In genomic region chrX:133911816-133912495, GRCh38 we compare ENCODE assay signal across 17 cellular contexts.
DNase-seq lines count a peak whose midpoint lies in the region; ATAC-seq and TF ChIP-seq lines count a peak whose summit lies in the region.
"Had no signal": no experiment of that assay in that cellular context is flagged by ENCODE, and none has a peak within 500 bp of the region (broad histone marks: within the 10 kb centered on the region; RNA-seq: fewer than 3 reads in every experiment).

No MANE protein-coding gene starts in this region.

- H3K4me3 Mint-ChIP-seq in CD8-positive, alpha-beta T cell, result no peak overlapping the region

- no peaks in the 10 kb centered on the region for H3K4me1 ChIP-seq in mesenchymal stem cell (ENCODE audit: control insufficient read depth, insufficient read depth, low read depth, low read length)
- H3K4me1 ChIP-seq in CD8-positive, alpha-beta T cell (ENCODE audit: insufficient read depth, low read length), result no peaks in the 10 kb centered on the region

- peak overlapping the region; percentile 38 for H3K27ac ChIP-seq in mesenchymal stem cell (ENCODE audit: low read length, poor library complexity, severe bottlenecking)
- H3K27ac ChIP-seq in CD8-positive, alpha-beta T cell (ENCODE audit: low read depth, low read length), result no peak overlapping the region
- no peak overlapping the region for H3K27ac ChIP-seq in substantia nigra (ENCODE audit: low read depth, low read length, poor library complexity, severe bottlenecking)
- H3K27ac ChIP-seq: KMS-11 had no signal

- CTCF ChIA-PET in CD8-positive, alpha-beta T cell (lab: Charles Lee), result no interaction called here

- WGBS in mesenchymal stem cell, result 70% methylated on average over 4 of the region's 4 CpGs

- no peak overlapping the region for H2BK12ac ChIP-seq in mesenchymal stem cell (ENCODE audit: low read length in 2 of 2)

- no peak for TF ChIP-seq CTCF in CD8-positive, alpha-beta T cell (IDR thresholded peaks at IDR 0.05)

- H3K4me1 Mint-ChIP-seq in CD8-positive, alpha-beta T cell (ENCODE audit: low read depth), result no peaks in the 10 kb centered on the region

- POLR2A ChIA-PET in CD8-positive, alpha-beta T cell (lab: Charles Lee), result interaction anchor here (0.6 kb wide), 1 partner anchor 24 kb away, joined by 4 read pairs; no protein-coding TSS in a partner anchor

- no peak overlapping the region for H4K91ac ChIP-seq in mesenchymal stem cell (ENCODE audit: low read length)

- no peak overlapping the region for H3K27ac Mint-ChIP-seq in CD8-positive, alpha-beta T cell

- no peak overlapping the region for H3K14ac ChIP-seq in mesenchymal stem cell (ENCODE audit: low read length in 2 of 2)

- no peaks in the 10 kb centered on the region for H3K27me3 ChIP-seq in mesenchymal stem cell (ENCODE audit: control insufficient read depth in 1 of 2, insufficient read depth in 1 of 2, low read length in 2 of 2)
- no peaks in the 10 kb centered on the region for H3K27me3 ChIP-seq in CD8-positive, alpha-beta T cell (ENCODE audit: insufficient read depth, low read length)

- H3K4ac ChIP-seq in mesenchymal stem cell (ENCODE audit: low read depth in 1 of 2, low read length in 2 of 2), result no peak overlapping the region

- no peaks in the 10 kb centered on the region for H3K9me3 Mint-ChIP-seq in CD8-positive, alpha-beta T cell

- no peak overlapping the region for H3K4me3 ChIP-seq in mesenchymal stem cell (ENCODE audit: insufficient read depth in 1 of 2, low read depth in 1 of 2, low read length in 2 of 2)
- no peak overlapping the region for H3K4me3 ChIP-seq in CD8-positive, alpha-beta T cell (ENCODE audit: low read depth, low read length)

- H2AFZ ChIP-seq in mesenchymal stem cell (ENCODE audit: low read depth, low read length), result no peak overlapping the region

- no peak overlapping the region for H2BK15ac ChIP-seq in mesenchymal stem cell (ENCODE audit: low read depth, poor library complexity, severe bottlenecking)

- H3K23ac ChIP-seq in mesenchymal stem cell (ENCODE audit: low read length in 2 of 2), result no peak overlapping the region

- no peak for ATAC-seq in CD8-positive, alpha-beta T cell

- H3K9ac ChIP-seq in mesenchymal stem cell (ENCODE audit: low read length), result no peak overlapping the region
- H3K9ac ChIP-seq: KMS-11 had no signal

- no peak overlapping the region for H2BK5ac ChIP-seq in mesenchymal stem cell (ENCODE audit: low read depth, low read length, poor library complexity, severe bottlenecking)

- H2BK120ac ChIP-seq in mesenchymal stem cell (ENCODE audit: low read depth, low read length), result no peak overlapping the region

- H3K36me3 ChIP-seq in mesenchymal stem cell (ENCODE audit: control insufficient read depth in 1 of 2, insufficient read depth in 2 of 2, low read depth in 1 of 2, low read length in 2 of 2), result no peaks in the 10 kb centered on the region
- no peaks in the 10 kb centered on the region for H3K36me3 ChIP-seq in CD8-positive, alpha-beta T cell (ENCODE audit: insufficient read depth, low read length)

- intact Hi-C loops in CD8-positive, alpha-beta T cell (cut with DNase I, micrococcal nuclease), result no loop called here

- H3K79me1 ChIP-seq in mesenchymal stem cell (replicated peaks; ENCODE audit: low read length, poor library complexity, severe bottlenecking), result no peaks in the 10 kb centered on the region

- no peak overlapping the region for H3K4me2 ChIP-seq in mesenchymal stem cell (ENCODE audit: low read length, poor library complexity, severe bottlenecking)
- H3K4me2 ChIP-seq: KMS-11 had no signal

- H3K18ac ChIP-seq in mesenchymal stem cell (ENCODE audit: low read depth in 1 of 2, low read length in 2 of 2), result no peak overlapping the region

- no peak overlapping the region for H2AK5ac ChIP-seq in mesenchymal stem cell (ENCODE audit: low read length, severe bottlenecking)

- no peak overlapping the region for H4K8ac ChIP-seq in mesenchymal stem cell (ENCODE audit: low read length)

- DNase-seq in NCI-H524 (lab: John Stamatoyannopoulos, UW) (peak; percentile 39 to 71), cerebellar cortex (ENCODE audit: low spot score) (peak; percentile 15), mesenchymal stem cell (no peak), renal cortical epithelial cell (ENCODE audit: low read depth) (peak; percentile 47), NK-92 (lab: John Stamatoyannopoulos, UW; ENCODE audit: unreplicated experiment) (no peak), H4 (ENCODE audit: low spot score) (no peak), substantia nigra (lab: John Stamatoyannopoulos, UW) (no peak)
- no peak for DNase-seq in CD8-positive, alpha-beta T cell
- DNase-seq: ACHN, C1 segment of cervical spinal cord, NCI-H1048, NCI-H1436 treated with DMSO at 0.1 percent for 48 hours, NCI-H2029, NCI-H345, RPMI8226, SIG-M5 had no signal

- H3K36me3 Mint-ChIP-seq in CD8-positive, alpha-beta T cell, result no peaks in the 10 kb centered on the region

- no peaks in the 10 kb centered on the region for H3K27me3 Mint-ChIP-seq in CD8-positive, alpha-beta T cell (ENCODE audit: low read depth)

- H3K9me3 ChIP-seq in mesenchymal stem cell (ENCODE audit: control insufficient read depth, low read length), result no peaks in the 10 kb centered on the region
- H3K9me3 ChIP-seq in CD8-positive, alpha-beta T cell (ENCODE audit: low read length), result no peaks in the 10 kb centered on the region

Comparison
In these comparisons a context has a peak if more than half of its experiments do, and no peak if none do; other contexts are left out.
1. DNase-seq: peak in NCI-H524 (2 of 2), cerebellar cortex (single experiment) and renal cortical epithelial cell (single experiment); none in mesenchymal stem cell (single experiment), NK-92 (single experiment), CD8-positive, alpha-beta T cell (0 of 7), H4 (single experiment) and substantia nigra (0 of 49).